1 cellular context compared by ENCODE assay signal in the genomic region with DNA sequence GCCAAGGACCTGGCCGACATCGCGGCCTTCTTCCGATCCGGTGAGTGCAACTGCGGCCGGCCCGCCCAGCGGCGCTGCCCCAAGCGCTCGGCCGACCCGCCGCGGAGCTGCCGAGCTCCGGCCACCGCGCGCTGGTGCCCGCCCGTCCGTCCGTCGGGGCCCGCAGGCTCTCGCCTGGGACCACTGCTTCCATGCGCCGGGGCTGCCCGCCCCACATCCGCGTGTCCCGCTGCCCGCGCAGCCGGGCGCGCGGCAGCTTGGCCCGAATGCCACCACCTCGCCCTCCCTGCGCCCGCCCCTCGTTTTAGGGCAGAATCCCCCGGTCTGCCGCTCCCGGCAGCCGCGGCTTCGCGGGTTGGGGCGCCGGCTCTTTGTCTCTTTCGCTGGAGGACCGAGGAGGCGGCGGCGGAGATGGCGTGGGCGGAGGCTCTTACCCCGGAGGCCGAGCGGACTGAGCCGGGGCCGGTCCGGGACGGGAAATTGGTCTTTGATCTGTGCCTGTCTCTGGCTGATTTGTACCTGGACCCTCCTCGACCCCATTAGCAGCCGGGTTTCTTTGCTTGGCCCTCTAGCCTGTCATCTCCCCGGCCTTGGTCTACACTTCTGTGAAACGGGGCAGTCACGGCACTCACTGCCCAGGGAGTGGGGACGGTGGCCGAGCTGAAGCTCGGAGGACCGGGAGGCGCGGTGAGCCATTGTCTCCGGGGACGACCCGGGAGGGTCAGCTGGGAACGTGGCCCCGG.
TF ChIP-seq lines count a peak whose summit lies in the region.

No MANE protein-coding gene starts in this region.

TF ChIP-seq in GM23338, 12 proteins besides CTCF, POLR2A, EP300 and RAD21 (continued from another document):
- TF ChIP-seq, protein P1, sequence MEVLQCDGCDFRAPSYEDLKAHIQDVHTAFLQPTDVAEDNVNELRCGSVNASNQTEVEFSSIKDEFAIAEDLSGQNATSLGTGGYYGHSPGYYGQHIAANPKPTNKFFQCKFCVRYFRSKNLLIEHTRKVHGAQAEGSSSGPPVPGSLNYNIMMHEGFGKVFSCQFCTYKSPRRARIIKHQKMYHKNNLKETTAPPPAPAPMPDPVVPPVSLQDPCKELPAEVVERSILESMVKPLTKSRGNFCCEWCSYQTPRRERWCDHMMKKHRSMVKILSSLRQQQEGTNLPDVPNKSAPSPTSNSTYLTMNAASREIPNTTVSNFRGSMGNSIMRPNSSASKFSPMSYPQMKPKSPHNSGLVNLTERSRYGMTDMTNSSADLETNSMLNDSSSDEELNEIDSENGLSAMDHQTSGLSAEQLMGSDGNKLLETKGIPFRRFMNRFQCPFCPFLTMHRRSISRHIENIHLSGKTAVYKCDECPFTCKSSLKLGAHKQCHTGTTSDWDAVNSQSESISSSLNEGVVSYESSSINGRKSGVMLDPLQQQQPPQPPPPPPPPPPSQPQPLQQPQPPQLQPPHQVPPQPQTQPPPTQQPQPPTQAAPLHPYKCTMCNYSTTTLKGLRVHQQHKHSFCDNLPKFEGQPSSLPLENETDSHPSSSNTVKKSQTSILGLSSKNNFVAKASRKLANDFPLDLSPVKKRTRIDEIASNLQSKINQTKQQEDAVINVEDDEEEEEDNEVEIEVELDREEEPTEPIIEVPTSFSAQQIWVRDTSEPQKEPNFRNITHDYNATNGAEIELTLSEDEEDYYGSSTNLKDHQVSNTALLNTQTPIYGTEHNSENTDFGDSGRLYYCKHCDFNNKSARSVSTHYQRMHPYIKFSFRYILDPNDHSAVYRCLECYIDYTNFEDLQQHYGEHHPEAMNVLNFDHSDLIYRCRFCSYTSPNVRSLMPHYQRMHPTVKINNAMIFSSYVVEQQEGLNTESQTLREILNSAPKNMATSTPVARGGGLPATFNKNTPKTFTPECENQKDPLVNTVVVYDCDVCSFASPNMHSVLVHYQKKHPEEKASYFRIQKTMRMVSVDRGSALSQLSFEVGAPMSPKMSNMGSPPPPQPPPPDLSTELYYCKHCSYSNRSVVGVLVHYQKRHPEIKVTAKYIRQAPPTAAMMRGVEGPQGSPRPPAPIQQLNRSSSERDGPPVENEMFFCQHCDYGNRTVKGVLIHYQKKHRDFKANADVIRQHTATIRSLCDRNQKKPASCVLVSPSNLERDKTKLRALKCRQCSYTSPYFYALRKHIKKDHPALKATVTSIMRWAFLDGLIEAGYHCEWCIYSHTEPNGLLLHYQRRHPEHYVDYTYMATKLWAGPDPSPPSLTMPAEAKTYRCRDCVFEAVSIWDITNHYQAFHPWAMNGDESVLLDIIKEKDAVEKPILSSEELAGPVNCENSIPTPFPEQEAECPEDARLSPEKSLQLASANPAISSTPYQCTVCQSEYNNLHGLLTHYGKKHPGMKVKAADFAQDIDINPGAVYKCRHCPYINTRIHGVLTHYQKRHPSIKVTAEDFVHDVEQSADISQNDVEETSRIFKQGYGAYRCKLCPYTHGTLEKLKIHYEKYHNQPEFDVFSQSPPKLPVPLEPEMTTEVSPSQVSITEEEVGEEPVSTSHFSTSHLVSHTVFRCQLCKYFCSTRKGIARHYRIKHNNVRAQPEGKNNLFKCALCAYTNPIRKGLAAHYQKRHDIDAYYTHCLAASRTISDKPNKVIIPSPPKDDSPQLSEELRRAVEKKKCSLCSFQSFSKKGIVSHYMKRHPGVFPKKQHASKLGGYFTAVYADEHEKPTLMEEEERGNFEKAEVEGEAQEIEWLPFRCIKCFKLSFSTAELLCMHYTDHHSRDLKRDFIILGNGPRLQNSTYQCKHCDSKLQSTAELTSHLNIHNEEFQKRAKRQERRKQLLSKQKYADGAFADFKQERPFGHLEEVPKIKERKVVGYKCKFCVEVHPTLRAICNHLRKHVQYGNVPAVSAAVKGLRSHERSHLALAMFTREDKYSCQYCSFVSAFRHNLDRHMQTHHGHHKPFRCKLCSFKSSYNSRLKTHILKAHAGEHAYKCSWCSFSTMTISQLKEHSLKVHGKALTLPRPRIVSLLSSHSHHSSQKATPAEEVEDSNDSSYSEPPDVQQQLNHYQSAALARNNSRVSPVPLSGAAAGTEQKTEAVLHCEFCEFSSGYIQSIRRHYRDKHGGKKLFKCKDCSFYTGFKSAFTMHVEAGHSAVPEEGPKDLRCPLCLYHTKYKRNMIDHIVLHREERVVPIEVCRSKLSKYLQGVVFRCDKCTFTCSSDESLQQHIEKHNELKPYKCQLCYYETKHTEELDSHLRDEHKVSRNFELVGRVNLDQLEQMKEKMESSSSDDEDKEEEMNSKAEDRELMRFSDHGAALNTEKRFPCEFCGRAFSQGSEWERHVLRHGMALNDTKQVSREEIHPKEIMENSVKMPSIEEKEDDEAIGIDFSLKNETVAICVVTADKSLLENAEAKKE (CRISPR knock-in tag; IDR thresholded peaks at IDR 0.05) = no peak
TF ChIP-seq in GM23338: peak in this region for 0.
